In the genomic region with DNA sequence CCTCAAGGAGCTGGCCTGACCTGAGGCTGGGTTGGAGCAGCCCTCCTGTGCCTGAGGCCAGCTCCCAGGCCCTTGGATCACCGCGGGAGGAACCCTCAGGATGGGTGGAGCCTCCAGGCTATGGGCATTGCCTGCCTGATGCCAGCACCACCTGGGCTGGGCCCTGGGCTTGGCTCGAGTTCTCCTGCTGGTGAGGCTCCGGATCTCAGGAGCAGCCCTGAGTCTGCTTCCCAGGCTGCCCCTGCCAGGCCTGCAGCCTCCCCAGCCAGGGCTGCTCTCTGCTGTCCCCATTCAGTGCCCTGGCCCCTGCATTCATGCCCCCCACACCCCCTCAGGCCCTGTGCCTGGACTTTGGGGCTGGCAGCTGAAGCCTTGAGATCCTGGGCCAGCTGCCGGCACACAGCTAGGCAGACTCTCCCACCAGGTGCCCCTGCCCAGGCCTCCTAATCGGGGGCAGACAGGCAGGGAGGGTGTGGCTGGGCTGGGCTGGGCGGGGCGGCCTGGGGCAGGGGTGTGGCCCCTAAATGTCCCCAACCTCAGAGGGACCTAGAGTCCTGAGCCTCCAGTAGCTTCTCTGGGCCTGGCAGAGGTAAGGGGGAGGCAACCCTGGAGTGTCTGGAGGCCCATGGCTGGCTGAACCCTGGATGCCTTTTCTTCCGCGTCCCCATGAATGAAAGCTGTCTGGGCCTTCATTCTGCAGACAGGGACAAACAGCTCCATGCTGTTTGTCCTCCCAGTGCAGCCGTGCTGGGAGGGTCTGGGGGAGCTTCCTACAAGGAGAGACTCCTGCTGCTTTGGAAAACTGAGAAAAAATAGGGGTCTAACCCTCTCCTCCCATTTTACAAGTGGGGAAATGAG, we compare ENCODE assay signal across 9 cellular contexts. TPM values are rescaled to one million over a fixed set of nuclear protein-coding genes. Genes with fewer than 3 reads are reported as not detected.
DNase-seq lines count a peak whose midpoint lies in the region; ATAC-seq, FAIRE-seq and TF ChIP-seq lines count a peak whose summit lies in the region.
"Had no signal": no experiment of that assay in that cellular context is flagged by ENCODE, and none has a peak within 500 bp of the region (broad histone marks: within the 10 kb centered on the region; RNA-seq: fewer than 3 reads in every experiment).

No MANE protein-coding gene starts in this region.

- no peak for FAIRE-seq in A549 (lab: Jason Lieb, UNC)
- FAIRE-seq in GM12878 (lab: Jason Lieb, UNC), result no peak

- H3K4me1 ChIP-seq in A549 (peaks cover 22% of the 10 kb centered on the region), GM12878 (ENCODE audit: control insufficient read depth, insufficient read depth, low read length) (peaks cover 19% of the 10 kb centered on the region), muscle layer of colon (ENCODE audit: insufficient read depth, low read length) (peaks cover 26% of the 10 kb centered on the region)

- no peaks in the 10 kb centered on the region for H4K20me1 ChIP-seq in GM12878 (ENCODE audit: control insufficient read depth, insufficient read depth)

- H3K9me3 ChIP-seq in A549 (no peaks in the 10 kb centered on the region), GM12878 (replicated peaks; ENCODE audit: control insufficient read depth, insufficient read depth, low read length) (no peaks in the 10 kb centered on the region), muscle layer of colon (ENCODE audit: low read length) (no peaks in the 10 kb centered on the region)

- DNase-seq in A549 (ENCODE audit: low read depth in 1 of 2, low spot score in 1 of 2), result no peak
- DNase-seq in HUDEP-2 (lab: John Stamatoyannopoulos, UW; ENCODE audit: unreplicated experiment in 76 of 76), result peak in 72 of 76 experiments; percentile 43 to 93 (median 83)
- no peak for DNase-seq in GM12878 (ENCODE audit: low read depth, low spot score)
- no peak for DNase-seq in NCI-H82 treated with DMSO at 0.1 percent for 48 hours (lab: John Stamatoyannopoulos, UW; ENCODE audit: unreplicated experiment)
- DNase-seq in AG08396 (ENCODE audit: low spot score), result no peak

- TF ChIP-seq RAD21 in A549 (conservative IDR thresholded peaks at IDR 0.05 in 1 of 2, IDR thresholded peaks at IDR 0.05 in 1 of 2) (no peak), GM12878 (IDR thresholded peaks at IDR 0.05; ENCODE audit: insufficient read depth, low read depth, low read length) (no peak)

- CTCF ChIA-PET in A549 (lab: Yijun Ruan, JAX), result interaction anchor here (1.2 to 3.6 kb wide), 3 partner anchors 11 to 92 kb away, joined by 3 to 12 read pairs (median 9); no protein-coding TSS in a partner anchor
- CTCF ChIA-PET in GM12878 (lab: Yijun Ruan, JAX), result interaction anchor here (0.6 kb wide), 1 partner anchor 727 kb away, joined by 3 read pairs; no protein-coding TSS in a partner anchor

- TF ChIP-seq POLR2A in A549 (IDR thresholded peaks at IDR 0.05; ENCODE audit: low read length) (no peak), GM12878 (IDR thresholded peaks at IDR 0.05; ENCODE audit: low read depth, low read length) (no peak)

- POLR2A ChIA-PET in A549 (lab: Yijun Ruan, JAX), result no interaction called here
- POLR2A ChIA-PET in GM12878 (lab: Charles Lee), result no interaction called here

- BruUV-seq in GM12878 (replicated peaks; lab: Mats Ljungman, UMichigan), result no TSS peak

- intact Hi-C loops in GM12878 (cut with micrococcal nuclease; ENCODE audit: unreplicated experiment), result loop anchor here (5.0 kb wide), 1 partner anchor 41 kb away; a partner anchor contains a TSS

- SMC1A ChIA-PET in GM12878 (lab: Charles Lee; ENCODE audit: uncharacterized antibody, unreplicated experiment), result no interaction called here

- TF ChIP-seq EP300 in A549 (IDR thresholded peaks at IDR 0.05) (no peak), GM12878 (IDR thresholded peaks at IDR 0.05; ENCODE audit: borderline replicate concordance in 1 of 2, control insufficient read depth in 1 of 2, low read depth in 2 of 2, low read length in 2 of 2) (no peak)

- H3K4me2 ChIP-seq in A549 (peak overlapping the region; percentile 100), GM12878 (ENCODE audit: control insufficient read depth, insufficient read depth) (peak overlapping the region; percentile 96)

- H3K4me3 ChIP-seq in A549, result peak overlapping the region; percentile 99
- peak overlapping the region; percentile 78 for H3K4me3 ChIP-seq in GM12878
- peak overlapping the region; percentile 44 to 70 for H3K4me3 ChIP-seq in muscle layer of colon (ENCODE audit: low read depth in 1 of 2, low read length in 2 of 2)

- H3K27ac ChIP-seq in A549 (peak overlapping the region; percentile 91 to 95), GM12878 (ENCODE audit: control insufficient read depth, insufficient read depth) (no peak overlapping the region; the same call in 1 of the 2 replicates), muscle layer of colon (ENCODE audit: low read depth, low read length) (peak overlapping the region; percentile 67)

- no peak overlapping the region for H2AFZ ChIP-seq in GM12878 (ENCODE audit: control insufficient read depth, low read depth, low read length)

- ATAC-seq in A549, result peak in 1 of 2 experiments; percentile 27; a peak in 3 of 6 replicates
- no peak for ATAC-seq in GM12878
- ATAC-seq in HG03196 (IDR thresholded peaks at IDR 0.05; ENCODE audit: unreplicated experiment), result no peak
- ATAC-seq in HG02870 (IDR thresholded peaks at IDR 0.05; ENCODE audit: unreplicated experiment), result no peak

- peak overlapping the region; percentile 68 for H3K9ac ChIP-seq in GM12878 (ENCODE audit: control insufficient read depth, insufficient read depth, low read length)
- peak overlapping the region; percentile 68 for H3K9ac ChIP-seq in muscle layer of colon (ENCODE audit: low read length)

- RAD21 ChIA-PET in GM12878 (lab: Charles Lee; ENCODE audit: unreplicated experiment), result no interaction called here

- in situ Hi-C loops in GM12878 (cut with MboI), result loop anchor here (5.0 kb wide), 1 partner anchor 36 kb away; no protein-coding TSS in a partner anchor

- H3K27me3 ChIP-seq in GM12878 (replicated peaks in 1 of 2; ENCODE audit: control insufficient read depth in 2 of 2, insufficient read depth in 2 of 2, low read length in 1 of 2) (no peaks in the 10 kb centered on the region), muscle layer of colon (ENCODE audit: control insufficient read depth in 1 of 2, insufficient read depth in 2 of 2, low read length in 2 of 2) (peaks cover 0 to 1% of the 10 kb centered on the region in 2 donors)

- 70% methylated on average over 5 of the region's 11 CpGs for WGBS in A549 (ENCODE audit: missing lambda C conversion rate)
- WGBS in GM12878 (ENCODE audit: insufficient coverage, insufficient replicate concordance, low lambda C conversion rate, missing lambda C conversion rate), result 77% methylated on average over 9 of the region's 11 CpGs

- H3K79me2 ChIP-seq in GM12878 (ENCODE audit: control insufficient read depth, insufficient read depth, low read length), result peaks cover 6% of the 10 kb centered on the region

- TF ChIP-seq CTCF in A549 (IDR thresholded peaks at IDR 0.05), result no peak
- TF ChIP-seq CTCF in GM12878 (IDR thresholded peaks at IDR 0.05 in 2 of 3, conservative IDR thresholded peaks at IDR 0.05 in 1 of 3; ENCODE audit: control insufficient read depth in 2 of 3, extremely low read depth in 1 of 3, insufficient read depth in 1 of 3, low read depth in 3 of 3, low read length in 3 of 3), result no peak

- H3K36me3 ChIP-seq in GM12878 (ENCODE audit: control insufficient read depth in 2 of 2, insufficient read depth in 2 of 2, low read length in 1 of 2) (no peaks in the 10 kb centered on the region), muscle layer of colon (ENCODE audit: insufficient read depth, low read length) (no peaks in the 10 kb centered on the region)

RNA-seq across cellular contexts. Expression of a gene that starts 1.1 kb away (rescaled TPM):
- polyA plus RNA-seq in A549 (2011; rRNA removed), result 13.2 and 15.7 TPM in 2 replicates
- 32.0 and 51.6 TPM in 2 replicates for polyA plus RNA-seq in A549 (2012; cell fraction: cytosol; rRNA removed)
- polyA plus RNA-seq in A549 (2012; cell fraction: nucleus; rRNA removed), result 141 and 208 TPM in 2 replicates
- polyA plus RNA-seq in A549 (2017; fragmentation: RNase III; extraction: RNeasy Plus Mini Kit Qiagen cat#74134 plus additional on column Dnase treatment), result 25.2 to 32.2 TPM (median 31.2 TPM) in 3 replicates
- polyA minus RNA-seq in A549 (2011; rRNA and poly(A)+ RNA removed), result 32.3 and 33.8 TPM in 2 replicates
- total RNA-seq in GM12878 (2013; cell fraction: nucleolus; rRNA removed), result 39.2 and 47.0 TPM in 2 replicates
- 15.5 and 17.5 TPM in 2 replicates for total RNA-seq in GM12878 (2014; rRNA removed)
- total RNA-seq in GM12878 (2014; rRNA removed; fragmentation: Illumina TruSeq; extraction: Trizol), result 4.5 and 5.5 TPM in 2 replicates
- 24.0 and 31.3 TPM in 2 replicates for total RNA-seq in GM12878 (2021)
- polyA plus RNA-seq in GM12878 (2011; ENCODE audit: low read depth), result 3.2 TPM
- polyA plus RNA-seq in GM12878 (2011; rRNA removed), result 2.0 and 5.7 TPM in 2 replicates
- polyA plus RNA-seq in GM12878 (2011; cell fraction: cytosol; rRNA removed), result 7.9 and 14.6 TPM in 2 replicates
- 62.1 and 85.8 TPM in 2 replicates for polyA plus RNA-seq in GM12878 (2011; cell fraction: nucleus; rRNA removed)
- polyA plus RNA-seq in GM12878 (2012), result 12.2 and 13.2 TPM in 2 replicates
- polyA plus RNA-seq in GM12878 (2014; fragmentation: Illumina TruSeq; extraction: Trizol), result 1.9 and 4.4 TPM in 2 replicates
- 1 to 10 TPM in 1 of 2 experiments, not detected in 1; 1.8 TPM for polyA plus RNA-seq in GM12878 (2014; fragmentation: Nextera tagmentation; extraction: Ambion mirVana)
- polyA plus RNA-seq in GM12878 (2014; rRNA removed), result 26.6 and 28.5 TPM in 2 replicates
- polyA plus RNA-seq in GM12878 (2016; fragmentation: Nextera tagmentation; extraction: Ambion mirVana), result 10 to 100 TPM; 25.6 to 30.7 TPM
- polyA minus RNA-seq in GM12878 (2011; rRNA and poly(A)+ RNA removed), result 7.8 and 15.8 TPM in 2 replicates
- 6.1 and 7.1 TPM in 2 replicates for polyA minus RNA-seq in GM12878 (2011; cell fraction: cytosol; rRNA and poly(A)+ RNA removed)
- 16.1 and 27.3 TPM in 2 replicates for polyA minus RNA-seq in GM12878 (2011; cell fraction: nucleus; rRNA and poly(A)+ RNA removed)

RNA-seq across cellular contexts. Expression of a gene that starts 1.8 kb away (rescaled TPM):
- polyA plus RNA-seq in A549 (2011; rRNA removed), result 0.03 and 0.13 TPM in 2 replicates
- 0.04 TPM in 2 replicates for polyA plus RNA-seq in A549 (2012; cell fraction: cytosol; rRNA removed)
- polyA plus RNA-seq in A549 (2012; cell fraction: nucleus; rRNA removed), result 0.17 and 0.24 TPM in 2 replicates
- polyA plus RNA-seq in A549 (2017; fragmentation: RNase III; extraction: RNeasy Plus Mini Kit Qiagen cat#74134 plus additional on column Dnase treatment), result 0.07 to 0.09 TPM (median 0.08 TPM) in 3 replicates
- not detected in 2 replicates for polyA minus RNA-seq in A549 (2011; rRNA and poly(A)+ RNA removed)
- 8.6 and 10.5 TPM in 2 replicates for total RNA-seq in GM12878 (2013; cell fraction: nucleolus; rRNA removed)
- total RNA-seq in GM12878 (2014; rRNA removed), result 1.1 and 1.5 TPM in 2 replicates
- 0.13 and 0.18 TPM in 2 replicates for total RNA-seq in GM12878 (2014; rRNA removed; fragmentation: Illumina TruSeq; extraction: Trizol)
- 0.67 and 0.72 TPM in 2 replicates for total RNA-seq in GM12878 (2021)
- polyA plus RNA-seq in GM12878 (2011; ENCODE audit: low read depth), result 0.54 TPM
- 0.35 and 0.57 TPM in 2 replicates for polyA plus RNA-seq in GM12878 (2011; rRNA removed)
- 0.79 and 0.85 TPM in 2 replicates for polyA plus RNA-seq in GM12878 (2011; cell fraction: cytosol; rRNA removed)
- polyA plus RNA-seq in GM12878 (2011; cell fraction: nucleus; rRNA removed), result 4.8 and 5.7 TPM in 2 replicates
- 1.6 TPM in 2 replicates for polyA plus RNA-seq in GM12878 (2012)
- 0.07 TPM in 1 of 2 replicates, not detected in the other for polyA plus RNA-seq in GM12878 (2014; fragmentation: Illumina TruSeq; extraction: Trizol)
- polyA plus RNA-seq in GM12878 (2014; fragmentation: Nextera tagmentation; extraction: Ambion mirVana), result not detected
- 0.97 and 1.1 TPM in 2 replicates for polyA plus RNA-seq in GM12878 (2014; rRNA removed)
- under 1 TPM in 1 of 2 experiments, not detected in 1; 0.52 TPM for polyA plus RNA-seq in GM12878 (2016; fragmentation: Nextera tagmentation; extraction: Ambion mirVana)
- polyA minus RNA-seq in GM12878 (2011; rRNA and poly(A)+ RNA removed), result 0.29 and 0.52 TPM in 2 replicates
- polyA minus RNA-seq in GM12878 (2011; cell fraction: cytosol; rRNA and poly(A)+ RNA removed), result 0.53 TPM in 1 of 2 replicates, not detected in the other
- polyA minus RNA-seq in GM12878 (2011; cell fraction: nucleus; rRNA and poly(A)+ RNA removed), result 2.0 and 3.3 TPM in 2 replicates

RNA-seq across cellular contexts. Expression of a gene that starts 8.4 kb away (rescaled TPM):
- polyA plus RNA-seq in A549 (2011; rRNA removed) (0.04 TPM in 1 of 2 replicates, not detected in the other), A549 (2017; fragmentation: RNase III; extraction: RNeasy Plus Mini Kit Qiagen cat#74134 plus additional on column Dnase treatment) (0.04 to 0.10 TPM (median 0.04 TPM) in 3 replicates), GM12878 (2011; rRNA removed) (not detected in 2 replicates), GM12878 (2014; fragmentation: Illumina TruSeq; extraction: Trizol) (not detected in 2 replicates), GM12878 (2014; fragmentation: Nextera tagmentation; extraction: Ambion mirVana) (not detected), GM12878 (2014; rRNA removed) (not detected in 2 replicates), GM12878 (2016; fragmentation: Nextera tagmentation; extraction: Ambion mirVana) (not detected)
- 0.05 and 0.17 TPM in 2 replicates for polyA plus RNA-seq in A549 (2012; cell fraction: cytosol; rRNA removed)
- polyA plus RNA-seq in A549 (2012; cell fraction: nucleus; rRNA removed), result 0.11 and 0.22 TPM in 2 replicates
- not detected in 2 replicates for polyA minus RNA-seq in A549 (2011; rRNA and poly(A)+ RNA removed)
- not detected in 2 replicates for total RNA-seq in GM12878 (2013; cell fraction: nucleolus; rRNA removed)
- total RNA-seq in GM12878 (2014; rRNA removed) (not detected in 2 replicates), GM12878 (2014; rRNA removed; fragmentation: Illumina TruSeq; extraction: Trizol) (not detected in 2 replicates), GM12878 (2021) (not detected in 2 replicates)
- polyA plus RNA-seq in GM12878 (2011; ENCODE audit: low read depth), result not detected
- polyA plus RNA-seq in GM12878 (2011; cell fraction: cytosol; rRNA removed), result not detected in 2 replicates
- not detected in 2 replicates for polyA plus RNA-seq in GM12878 (2011; cell fraction: nucleus; rRNA removed)
- polyA plus RNA-seq in GM12878 (2012), result not detected in 2 replicates
- polyA minus RNA-seq in GM12878 (2011; rRNA and poly(A)+ RNA removed), result not detected in 2 replicates
- polyA minus RNA-seq in GM12878 (2011; cell fraction: cytosol; rRNA and poly(A)+ RNA removed), result not detected in 2 replicates
- polyA minus RNA-seq in GM12878 (2011; cell fraction: nucleus; rRNA and poly(A)+ RNA removed), result not detected in 2 replicates
- total RNA-seq: lung had no signal
- polyA plus RNA-seq: lung had no signal

RNA-seq across cellular contexts. Expression of a gene that starts 21.2 kb away (rescaled TPM):
- 4.4 and 4.9 TPM in 2 replicates for polyA plus RNA-seq in A549 (2011; rRNA removed)
- polyA plus RNA-seq in A549 (2012; cell fraction: cytosol; rRNA removed), result 12.5 and 18.2 TPM in 2 replicates
- polyA plus RNA-seq in A549 (2012; cell fraction: nucleus; rRNA removed), result 31.5 and 36.8 TPM in 2 replicates
- polyA plus RNA-seq in A549 (2017; fragmentation: RNase III; extraction: RNeasy Plus Mini Kit Qiagen cat#74134 plus additional on column Dnase treatment), result 8.1 to 9.7 TPM (median 8.5 TPM) in 3 replicates
- 3.2 and 7.0 TPM in 2 replicates for polyA minus RNA-seq in A549 (2011; rRNA and poly(A)+ RNA removed)
- total RNA-seq in GM12878 (2013; cell fraction: nucleolus; rRNA removed), result 9.6 and 12.5 TPM in 2 replicates
- total RNA-seq in GM12878 (2014; rRNA removed), result 10.2 and 10.6 TPM in 2 replicates
- total RNA-seq in GM12878 (2014; rRNA removed; fragmentation: Illumina TruSeq; extraction: Trizol), result 1.8 and 3.3 TPM in 2 replicates
- total RNA-seq in GM12878 (2021), result 10.0 and 11.8 TPM in 2 replicates
- polyA plus RNA-seq in GM12878 (2011; ENCODE audit: low read depth), result 2.0 TPM
- polyA plus RNA-seq in GM12878 (2011; rRNA removed), result 2.1 and 3.9 TPM in 2 replicates
- 7.3 and 10.2 TPM in 2 replicates for polyA plus RNA-seq in GM12878 (2011; cell fraction: cytosol; rRNA removed)
- polyA plus RNA-seq in GM12878 (2011; cell fraction: nucleus; rRNA removed), result 12.8 and 17.3 TPM in 2 replicates
- polyA plus RNA-seq in GM12878 (2012), result 6.6 and 7.5 TPM in 2 replicates
- polyA plus RNA-seq in GM12878 (2014; fragmentation: Illumina TruSeq; extraction: Trizol), result 2.0 TPM in 1 of 2 replicates, not detected in the other
- polyA plus RNA-seq in GM12878 (2014; fragmentation: Nextera tagmentation; extraction: Ambion mirVana), result under 1 TPM; 0.06 to 0.35 TPM
- polyA plus RNA-seq in GM12878 (2014; rRNA removed), result 12.8 and 14.3 TPM in 2 replicates
- polyA plus RNA-seq in GM12878 (2016; fragmentation: Nextera tagmentation; extraction: Ambion mirVana), result 1 to 10 TPM; 5.2 to 6.9 TPM
- polyA minus RNA-seq in GM12878 (2011; rRNA and poly(A)+ RNA removed), result 2.6 and 6.1 TPM in 2 replicates
- polyA minus RNA-seq in GM12878 (2011; cell fraction: cytosol; rRNA and poly(A)+ RNA removed), result 5.7 and 7.1 TPM in 2 replicates
- polyA minus RNA-seq in GM12878 (2011; cell fraction: nucleus; rRNA and poly(A)+ RNA removed), result 2.7 TPM in 2 replicates

RNA-seq across cellular contexts. Expression of a gene that starts 41.1 kb away (rescaled TPM):
- polyA plus RNA-seq in A549 (2011; rRNA removed) (10.0 and 11.4 TPM in 2 replicates), A549 (2017; fragmentation: RNase III; extraction: RNeasy Plus Mini Kit Qiagen cat#74134 plus additional on column Dnase treatment) (31.3 to 33.9 TPM (median 33.3 TPM) in 3 replicates), GM12878 (2011; rRNA removed) (4.4 and 12.8 TPM in 2 replicates), GM12878 (2014; fragmentation: Illumina TruSeq; extraction: Trizol) (0.62 and 3.8 TPM in 2 replicates), GM12878 (2014; fragmentation: Nextera tagmentation; extraction: Ambion mirVana) (1 to 10 TPM in 1 of 2 experiments, under 1 TPM in 1; 0.40 to 1.1 TPM), GM12878 (2014; rRNA removed) (40.2 and 48.8 TPM in 2 replicates), GM12878 (2016; fragmentation: Nextera tagmentation; extraction: Ambion mirVana) (1 to 10 TPM; 7.7 to 8.6 TPM)
- 46.5 and 72.3 TPM in 2 replicates for polyA plus RNA-seq in A549 (2012; cell fraction: cytosol; rRNA removed)
- polyA plus RNA-seq in A549 (2012; cell fraction: nucleus; rRNA removed), result 132 and 252 TPM in 2 replicates
- polyA minus RNA-seq in A549 (2011; rRNA and poly(A)+ RNA removed), result 8.6 and 13.1 TPM in 2 replicates
- total RNA-seq in GM12878 (2013; cell fraction: nucleolus; rRNA removed), result 70.5 and 96.8 TPM in 2 replicates
- total RNA-seq in GM12878 (2014; rRNA removed) (30.3 and 35.8 TPM in 2 replicates), GM12878 (2014; rRNA removed; fragmentation: Illumina TruSeq; extraction: Trizol) (6.9 and 8.0 TPM in 2 replicates), GM12878 (2021) (66.7 and 78.5 TPM in 2 replicates)
- 4.9 TPM for polyA plus RNA-seq in GM12878 (2011; ENCODE audit: low read depth)
- polyA plus RNA-seq in GM12878 (2011; cell fraction: cytosol; rRNA removed), result 15.5 and 29.7 TPM in 2 replicates
- polyA plus RNA-seq in GM12878 (2011; cell fraction: nucleus; rRNA removed), result 103 and 157 TPM in 2 replicates
- polyA plus RNA-seq in GM12878 (2012), result 25.2 and 27.2 TPM in 2 replicates
- 10.8 and 27.2 TPM in 2 replicates for polyA minus RNA-seq in GM12878 (2011; rRNA and poly(A)+ RNA removed)
- polyA minus RNA-seq in GM12878 (2011; cell fraction: cytosol; rRNA and poly(A)+ RNA removed), result 25.5 and 28.9 TPM in 2 replicates
- 14.6 and 33.4 TPM in 2 replicates for polyA minus RNA-seq in GM12878 (2011; cell fraction: nucleus; rRNA and poly(A)+ RNA removed)

Comparison
In these comparisons a context has a peak if more than half of its experiments do, and no peak if none do; other contexts are left out.
1. DNase-seq: peak in HUDEP-2 (72 of 76); none in A549 (0 of 2), GM12878 (single experiment), NCI-H82 treated with DMSO at 0.1 percent for 48 hours (single experiment) and AG08396 (single experiment).
2. Peak in every context shown above with its lines, with median percentiles within 50 percentile points of each other: H3K4me3 ChIP-seq.